Comparison of ENCODE assay signal across 16 cellular contexts in genomic region chr1:15786581-15786980, GRCh38. TPM values are rescaled to one million over a fixed set of nuclear protein-coding genes. Genes with fewer than 3 reads are reported as not detected.
DNase-seq lines count a peak whose midpoint lies in the region; TF ChIP-seq lines count a peak whose summit lies in the region.
"Had no signal": no experiment of that assay in that cellular context is flagged by ENCODE, and none has a peak within 500 bp of the region (broad histone marks: within the 10 kb centered on the region; RNA-seq: fewer than 3 reads in every experiment).

No MANE protein-coding gene starts in this region.

- no peak overlapping the region for H3K4me3 Mint-ChIP-seq in nephron
- H3K4me3 Mint-ChIP-seq in activated T-helper 2 cell treated with anti-CD3 and anti-CD28 coated beads, Interferon-gamma antibody, Interleukin-2, Interleukin-4, amounts not matched to agents 10 μg/mL and 5 μg/mL and 100 μg/mL, durations not matched to agents 14 hours and 24 hours and 36 hours (ENCODE audit: low read depth) = no peak overlapping the region

- no peaks in the 10 kb centered on the region for H3K9me3 Mint-ChIP-seq in nephron
- H3K9me3 Mint-ChIP-seq in activated T-helper 2 cell treated with anti-CD3 and anti-CD28 coated beads, Interferon-gamma antibody, Interleukin-2, Interleukin-4, amounts not matched to agents 10 μg/mL and 5 μg/mL and 100 μg/mL, durations not matched to agents 14 hours and 24 hours and 36 hours = no peaks in the 10 kb centered on the region

- intact Hi-C loops in activated T-helper 2 cell treated with anti-CD3 and anti-CD28 coated beads, Interferon-gamma antibody, Interleukin-2, Interleukin-4, amounts not matched to agents 10 μg/mL and 5 μg/mL and 100 μg/mL, durations not matched to agents 14 hours and 24 hours and 36 hours (cut with micrococcal nuclease) = no loop called here

- DNase-seq in A172 (ENCODE audit: low spot score) (peak; percentile 57), LoVo (ENCODE audit: low spot score) (peak; percentile 50), epithelial cell of prostate (ENCODE audit: low read depth, low spot score) (no peak), NCI-H1417 (lab: John Stamatoyannopoulos, UW) (no peak), hippocampal formation (lab: John Stamatoyannopoulos, UW) (no peak)
- no peak for DNase-seq in activated CD4-positive, alpha-beta T cell treated with anti-CD3 and anti-CD28 coated beads, Interleukin-2, amount 50 U/mL, for 1 hour
- DNase-seq in activated T-helper 2 cell treated with anti-CD3 and anti-CD28 coated beads, Interferon-gamma antibody, Interleukin-2, Interleukin-4, amounts not matched to agents 10 μg/mL and 5 μg/mL and 100 μg/mL, durations not matched to agents 14 hours and 24 hours and 36 hours (ENCODE audit: low spot score) = no peak
- DNase-seq: amniotic stem cell, DMS153, NCI-H1417 treated with DMSO at 0.1 percent for 48 hours, NCI-H69 had no signal

- peaks cover 18% of the 10 kb centered on the region for H3K36me3 Mint-ChIP-seq in nephron (ENCODE audit: low read depth)
- no peaks in the 10 kb centered on the region for H3K36me3 Mint-ChIP-seq in activated T-helper 2 cell treated with anti-CD3 and anti-CD28 coated beads, Interferon-gamma antibody, Interleukin-2, Interleukin-4, amounts not matched to agents 10 μg/mL and 5 μg/mL and 100 μg/mL, durations not matched to agents 14 hours and 24 hours and 36 hours (ENCODE audit: low read depth)

- no peak for TF ChIP-seq CTCF in nephron (IDR thresholded peaks at IDR 0.05; ENCODE audit: unreplicated experiment in 3 of 3)

- no peaks in the 10 kb centered on the region for H3K27me3 Mint-ChIP-seq in nephron (ENCODE audit: low read depth)
- H3K27me3 Mint-ChIP-seq in activated T-helper 2 cell treated with anti-CD3 and anti-CD28 coated beads, Interferon-gamma antibody, Interleukin-2, Interleukin-4, amounts not matched to agents 10 μg/mL and 5 μg/mL and 100 μg/mL, durations not matched to agents 14 hours and 24 hours and 36 hours (ENCODE audit: low read depth) = peaks cover 4% of the 10 kb centered on the region

- H3K27ac ChIP-seq in epithelial cell of prostate = peak overlapping the region; percentile 94
- H3K27ac ChIP-seq: right lobe of liver had no signal

- peaks cover 6% of the 10 kb centered on the region for H3K4me1 Mint-ChIP-seq in nephron
- no peaks in the 10 kb centered on the region for H3K4me1 Mint-ChIP-seq in activated T-helper 2 cell treated with anti-CD3 and anti-CD28 coated beads, Interferon-gamma antibody, Interleukin-2, Interleukin-4, amounts not matched to agents 10 μg/mL and 5 μg/mL and 100 μg/mL, durations not matched to agents 14 hours and 24 hours and 36 hours (ENCODE audit: low read depth)

- H3K27ac Mint-ChIP-seq in nephron = peak overlapping the region in 2 of 3 experiments; percentile 38 to 46
- no peak overlapping the region for H3K27ac Mint-ChIP-seq in activated T-helper 2 cell treated with anti-CD3 and anti-CD28 coated beads, Interferon-gamma antibody, Interleukin-2, Interleukin-4, amounts not matched to agents 10 μg/mL and 5 μg/mL and 100 μg/mL, durations not matched to agents 14 hours and 24 hours and 36 hours

RNA-seq across cellular contexts. Expression of gene UQCRHL, which starts 20.9 kb away (rescaled TPM):
- 0.84 and 1.5 TPM in 2 replicates for total RNA-seq in A172 (2014; rRNA removed; shearing (Covaris generic))
- 1.5 and 1.6 TPM in 2 replicates for total RNA-seq in activated T-helper 2 cell treated with anti-CD3 and anti-CD28 coated beads, Interferon-gamma antibody, Interleukin-2, Interleukin-4, amounts not matched to agents 10 μg/mL and 5 μg/mL and 100 μg/mL, durations not matched to agents 14 hours and 24 hours and 36 hours

RNA-seq across cellular contexts. Expression of gene FBLIM1, which starts 28.0 kb away (rescaled TPM):
- 31.2 and 70.8 TPM in 2 replicates for total RNA-seq in A172 (2014; rRNA removed; shearing (Covaris generic))
- not detected in 2 replicates for total RNA-seq in activated T-helper 2 cell treated with anti-CD3 and anti-CD28 coated beads, Interferon-gamma antibody, Interleukin-2, Interleukin-4, amounts not matched to agents 10 μg/mL and 5 μg/mL and 100 μg/mL, durations not matched to agents 14 hours and 24 hours and 36 hours

RNA-seq across cellular contexts. Expression of gene TMEM82, which starts 44.3 kb away (rescaled TPM):
- total RNA-seq in A172 (2014; rRNA removed; shearing (Covaris generic)) = not detected in 2 replicates
- not detected in 2 replicates for total RNA-seq in activated T-helper 2 cell treated with anti-CD3 and anti-CD28 coated beads, Interferon-gamma antibody, Interleukin-2, Interleukin-4, amounts not matched to agents 10 μg/mL and 5 μg/mL and 100 μg/mL, durations not matched to agents 14 hours and 24 hours and 36 hours
- total RNA-seq: H4, mesenteric fat pad, temporal lobe had no signal

RNA-seq across cellular contexts. Expression of gene SLC25A34, which starts 50.5 kb away (rescaled TPM):
- total RNA-seq in A172 (2014; rRNA removed; shearing (Covaris generic)) = 1.1 TPM in 1 of 2 replicates, not detected in the other
- total RNA-seq in activated T-helper 2 cell treated with anti-CD3 and anti-CD28 coated beads, Interferon-gamma antibody, Interleukin-2, Interleukin-4, amounts not matched to agents 10 μg/mL and 5 μg/mL and 100 μg/mL, durations not matched to agents 14 hours and 24 hours and 36 hours = 1.1 and 1.6 TPM in 2 replicates

Comparison
In these comparisons a context has a peak if more than half of its experiments do, and no peak if none do; other contexts are left out.
1. DNase-seq: peak in A172 (single experiment) and LoVo (single experiment); none in epithelial cell of prostate (single experiment), activated CD4-positive, alpha-beta T cell treated with anti-CD3 and anti-CD28 coated beads, Interleukin-2, amount 50 U/mL, for 1 hour (single experiment), activated T-helper 2 cell treated with anti-CD3 and anti-CD28 coated beads, Interferon-gamma antibody, Interleukin-2, Interleukin-4, amounts not matched to agents 10 μg/mL and 5 μg/mL and 100 μg/mL, durations not matched to agents 14 hours and 24 hours and 36 hours (single experiment), NCI-H1417 (0 of 3) and hippocampal formation (0 of 2).
2. RNA of gene FBLIM1, which starts 28.0 kb away (total RNA-seq): 31.2 to 70.8 TPM in A172; not detected in activated T-helper 2 cell treated with anti-CD3 and anti-CD28 coated beads, Interferon-gamma antibody, Interleukin-2, Interleukin-4, amounts not matched to agents 10 μg/mL and 5 μg/mL and 100 μg/mL, durations not matched to agents 14 hours and 24 hours and 36 hours; every median in the first group is over 10 times any median in the second.